Comparison of ENCODE assay signal across 9 cellular contexts in the genomic region with DNA sequence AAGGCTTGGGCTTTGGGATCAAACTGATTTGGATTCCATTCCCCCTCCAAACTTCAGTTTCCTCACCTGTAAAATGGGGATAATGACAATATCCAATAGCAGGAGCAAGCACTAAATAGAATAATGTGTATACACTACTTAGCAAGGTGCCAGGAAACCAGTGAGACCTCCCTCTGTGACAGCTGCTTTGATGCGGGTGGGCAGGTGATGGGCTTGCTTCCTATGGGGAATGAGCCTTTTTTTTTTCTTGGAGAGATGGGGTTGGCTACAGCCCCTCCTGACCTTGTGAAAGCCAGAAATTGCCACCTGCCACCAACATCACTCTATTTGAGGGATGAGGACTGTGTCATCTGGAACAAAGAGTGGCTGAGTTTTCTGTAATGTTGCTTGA. TPM values are rescaled to one million over a fixed set of nuclear protein-coding genes. Genes with fewer than 3 reads are reported as not detected.
DNase-seq lines count a peak whose midpoint lies in the region; ATAC-seq and TF ChIP-seq lines count a peak whose summit lies in the region.
"Had no signal": no experiment of that assay in that cellular context is flagged by ENCODE, and none has a peak within 500 bp of the region (broad histone marks: within the 10 kb centered on the region; RNA-seq: fewer than 3 reads in every experiment).

No MANE protein-coding gene starts in this region.

- H3K36me3 ChIP-seq in left lung (no peaks in the 10 kb centered on the region), thoracic aorta (no peaks in the 10 kb centered on the region)

- ATAC-seq in activated CD8-positive, alpha-beta T cell treated with anti-CD3 and anti-CD28 coated beads, Interleukin-2, amount 10 ng/mL, durations not matched to agents 7 days and 5 days: no peak
- ATAC-seq in left lung (no peak), thoracic aorta (ENCODE audit: insufficient number of reproducible peaks, low FRiP score, low read depth) (no peak), HG02970 (IDR thresholded peaks at IDR 0.05; ENCODE audit: low FRiP score, unreplicated experiment) (no peak)

- TF ChIP-seq CTCF in left lung (IDR thresholded peaks at IDR 0.05): no peak
- no peak for TF ChIP-seq CTCF in thoracic aorta (IDR thresholded peaks at IDR 0.05)

- H3K27ac Mint-ChIP-seq in activated naive CD4-positive, alpha-beta T cell treated with anti-CD3 and anti-CD28 coated beads for 36 hours: peak overlapping the region; percentile 93
- H3K27ac Mint-ChIP-seq in activated CD8-positive, alpha-beta T cell treated with anti-CD3 and anti-CD28 coated beads, Interleukin-2, amount 10 ng/mL, durations not matched to agents 7 days and 5 days: peak overlapping the region; percentile 84

- H3K4me3 Mint-ChIP-seq in activated naive CD4-positive, alpha-beta T cell treated with anti-CD3 and anti-CD28 coated beads for 36 hours: peak overlapping the region; percentile 83
- peak overlapping the region; percentile 87 for H3K4me3 Mint-ChIP-seq in activated CD8-positive, alpha-beta T cell treated with anti-CD3 and anti-CD28 coated beads, Interleukin-2, amount 10 ng/mL, durations not matched to agents 7 days and 5 days

- H3K4me3 ChIP-seq in left lung (peak overlapping the region; percentile 60 to 64), thoracic aorta (peak overlapping the region; percentile 70)

- H3K4me1 ChIP-seq in left lung (peaks cover 37 to 74% of the 10 kb centered on the region in 2 donors), thoracic aorta (ENCODE audit: control insufficient read depth in 1 of 2, low read depth in 2 of 2) (peaks cover 30 to 57% of the 10 kb centered on the region in 2 donors)

- POLR2A ChIA-PET in activated CD8-positive, alpha-beta T cell treated with anti-CD3 and anti-CD28 coated beads, Interleukin-2, amount 10 ng/mL, durations not matched to agents 7 days and 5 days (lab: Charles Lee): interaction anchor here (1.1 to 2.5 kb wide), 3 partner anchors 11 to 46 kb away, joined by 3 to 15 read pairs (median 10); no protein-coding TSS in a partner anchor

- H3K9me3 ChIP-seq in left lung: no peaks in the 10 kb centered on the region
- no peaks in the 10 kb centered on the region for H3K9me3 ChIP-seq in thoracic aorta

- no peaks in the 10 kb centered on the region for H3K9me3 Mint-ChIP-seq in activated naive CD4-positive, alpha-beta T cell treated with anti-CD3 and anti-CD28 coated beads for 36 hours
- H3K9me3 Mint-ChIP-seq in activated CD8-positive, alpha-beta T cell treated with anti-CD3 and anti-CD28 coated beads, Interleukin-2, amount 10 ng/mL, durations not matched to agents 7 days and 5 days (ENCODE audit: insufficient read depth): no peaks in the 10 kb centered on the region

- H3K27me3 ChIP-seq in left lung (no peaks in the 10 kb centered on the region), thoracic aorta (replicated peaks; ENCODE audit: insufficient read depth) (no peaks in the 10 kb centered on the region)

- peaks cover 28% of the 10 kb centered on the region for H3K36me3 Mint-ChIP-seq in activated naive CD4-positive, alpha-beta T cell treated with anti-CD3 and anti-CD28 coated beads for 36 hours (ENCODE audit: low read depth)
- peaks cover 25% of the 10 kb centered on the region for H3K36me3 Mint-ChIP-seq in activated CD8-positive, alpha-beta T cell treated with anti-CD3 and anti-CD28 coated beads, Interleukin-2, amount 10 ng/mL, durations not matched to agents 7 days and 5 days (ENCODE audit: low read depth)

- H3K4me1 Mint-ChIP-seq in activated naive CD4-positive, alpha-beta T cell treated with anti-CD3 and anti-CD28 coated beads for 36 hours (ENCODE audit: low read depth): peaks cover 54% of the 10 kb centered on the region
- peaks cover 72% of the 10 kb centered on the region for H3K4me1 Mint-ChIP-seq in activated CD8-positive, alpha-beta T cell treated with anti-CD3 and anti-CD28 coated beads, Interleukin-2, amount 10 ng/mL, durations not matched to agents 7 days and 5 days (ENCODE audit: low read depth)

- no peaks in the 10 kb centered on the region for H3K27me3 Mint-ChIP-seq in activated naive CD4-positive, alpha-beta T cell treated with anti-CD3 and anti-CD28 coated beads for 36 hours (ENCODE audit: low read depth)
- H3K27me3 Mint-ChIP-seq in activated CD8-positive, alpha-beta T cell treated with anti-CD3 and anti-CD28 coated beads, Interleukin-2, amount 10 ng/mL, durations not matched to agents 7 days and 5 days (ENCODE audit: low read depth): no peaks in the 10 kb centered on the region

- CTCF ChIA-PET in activated naive CD4-positive, alpha-beta T cell treated with anti-CD3 and anti-CD28 coated beads for 36 hours (lab: Charles Lee): interaction anchor here (1.0 to 2.9 kb wide), 3 partner anchors 48 to 54 kb away, joined by 4 to 10 read pairs (median 7); no protein-coding TSS in a partner anchor
- CTCF ChIA-PET in activated CD8-positive, alpha-beta T cell treated with anti-CD3 and anti-CD28 coated beads, Interleukin-2, amount 10 ng/mL, durations not matched to agents 7 days and 5 days (lab: Charles Lee): interaction anchor here (1.4 to 2.3 kb wide), 2 partner anchors 51 to 55 kb away, joined by 4 to 15 read pairs; no protein-coding TSS in a partner anchor

- H3K27ac ChIP-seq in left lung (peak overlapping the region in 1 of 2 donors; percentile 96), thoracic aorta (no peak overlapping the region)

- DNase-seq in activated naive CD4-positive, alpha-beta T cell treated with anti-CD3 and anti-CD28 coated beads for 36 hours: peak; percentile 32
- no peak for DNase-seq in activated naive CD4-positive, alpha-beta T cell (lab: John Stamatoyannopoulos, UW)
- no peak for DNase-seq in activated CD8-positive, alpha-beta T cell treated with anti-CD3 and anti-CD28 coated beads, Interleukin-2, amount 10 ng/mL, durations not matched to agents 7 days and 5 days
- DNase-seq in left lung (no peak), thoracic aorta (ENCODE audit: low spot score) (no peak), GM03348 (ENCODE audit: low spot score) (no peak), NOMO-1 treated with DMSO at 0.1 percent for 48 hours (lab: John Stamatoyannopoulos, UW; ENCODE audit: unreplicated experiment) (no peak)
- DNase-seq: stimulated activated CD4-positive, alpha-beta T cell treated with anti-CD3 and anti-CD28 coated beads, Interleukin-4, amount 100 ng/mL, for 24 hours had no signal

- intact Hi-C loops in activated naive CD4-positive, alpha-beta T cell treated with anti-CD3 and anti-CD28 coated beads for 36 hours (cut with micrococcal nuclease): loop anchor here (5.0 kb wide), 1 partner anchor 1281 kb away; the partner anchor contains the start of gene CRY2
- intact Hi-C loops in left lung (cut with DNase I): no loop called here

RNA-seq across cellular contexts. Expression of gene CD82, which starts 1.1 kb away (rescaled TPM):
- total RNA-seq in activated naive CD4-positive, alpha-beta T cell treated with anti-CD3 and anti-CD28 coated beads for 36 hours: 100 to 1,000 TPM; 140 to 141 TPM
- total RNA-seq in activated CD8-positive, alpha-beta T cell treated with anti-CD3 and anti-CD28 coated beads, Interleukin-2, amount 10 ng/mL, durations not matched to agents 7 days and 5 days: 10 to 100 TPM; 68.2 to 72.9 TPM
- total RNA-seq in left lung: 100 to 1,000 TPM in 1 of 2 donors, 10 to 100 TPM in 1; 88.4 to 244 TPM
- 10 to 100 TPM; 15.4 to 23.4 TPM for total RNA-seq in thoracic aorta
